1 cellular context compared by ENCODE assay signal in genomic region chr3:119702530-119703527, GRCh38.
TF ChIP-seq lines count a peak whose summit lies in the region.

Gene CFAP91 (plus strand): TSS chr3:119703022. CDS start chr3:119703099, 77 bp downstream.

TF ChIP-seq in SK-N-SH, 30 proteins besides CTCF, POLR2A, EP300 and RAD21 (continued from another document):
- peak; percentile 93 for TF ChIP-seq MXI1 (IDR thresholded peaks at IDR 0.05; ENCODE audit: low read depth, low read length)
